Comparison of ENCODE assay signal across 16 cellular contexts in the genomic region with DNA sequence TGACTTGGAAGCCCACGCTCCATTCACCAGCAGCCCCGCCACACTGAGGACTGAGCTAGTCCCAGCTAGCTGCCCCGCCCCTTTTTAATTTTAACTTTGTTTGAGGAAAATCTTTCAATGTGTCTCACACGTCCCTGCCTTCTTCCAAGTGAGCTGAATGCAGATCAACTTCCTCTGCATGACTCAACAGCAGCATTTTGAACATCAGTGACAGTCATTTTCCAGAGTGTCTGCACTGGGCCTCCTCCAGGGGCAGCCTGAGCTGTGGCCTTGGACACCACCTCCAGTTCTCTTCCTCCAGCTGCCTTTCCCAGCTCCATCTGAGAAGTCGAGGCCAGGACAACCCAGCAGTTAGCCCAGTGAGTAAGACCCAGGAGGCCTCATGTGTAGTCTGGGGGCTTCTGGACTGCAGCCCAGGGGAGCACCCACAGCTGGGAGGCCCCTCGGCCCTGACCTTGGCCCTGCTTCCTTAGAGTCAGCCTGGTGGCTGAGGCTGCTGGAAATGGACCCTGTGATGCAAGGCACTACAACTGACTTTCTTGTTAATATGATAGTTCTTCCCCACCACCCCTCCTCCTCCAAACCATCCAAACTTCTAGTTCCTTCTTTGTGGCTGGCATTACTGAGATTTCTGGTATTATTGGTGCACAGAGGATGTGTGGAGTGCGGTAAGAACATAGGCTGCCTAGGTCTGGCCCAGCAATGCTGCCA. TPM values are rescaled to one million over a fixed set of nuclear protein-coding genes. Genes with fewer than 3 reads are reported as not detected.
DNase-seq lines count a peak whose midpoint lies in the region; ATAC-seq and TF ChIP-seq lines count a peak whose summit lies in the region.
"Had no signal": no experiment of that assay in that cellular context is flagged by ENCODE, and none has a peak within 500 bp of the region (broad histone marks: within the 10 kb centered on the region; RNA-seq: fewer than 3 reads in every experiment).

No MANE protein-coding gene starts in this region.

- DNase-seq in Daoy (ENCODE audit: low read depth) (peak; percentile 15), M059J (ENCODE audit: low read depth) (peak; percentile 75), amniotic stem cell (lab: John Stamatoyannopoulos, UW) (peak; percentile 17), middle frontal gyrus (ENCODE audit: extremely low spot score, low spot score) (peak; percentile 20), WERI-Rb-1 (no peak), MG63 (no peak)
- DNase-seq: activated gamma-delta T cell treated with Interleukin-2 at 50 U/mL for 16 hours; H7; mammary epithelial cell; NCI-H2227 treated with DMSO at 0.1 percent for 48 hours; stimulated activated CD4-positive, alpha-beta T cell treated with anti-CD3 and anti-CD28 coated beads, Interleukin-2, amount 100 ng/mL, for 24 hours had no signal

- H3K27me3 ChIP-seq in WERI-Rb-1 (ENCODE audit: insufficient read depth, low read depth, severe bottlenecking) (no peaks in the 10 kb centered on the region), MG63 (no peaks in the 10 kb centered on the region)

- TF ChIP-seq CTCF in WERI-Rb-1 (IDR thresholded peaks at IDR 0.05; ENCODE audit: low read depth, low read length), result no peak

- no peak overlapping the region for H3K27ac ChIP-seq in WERI-Rb-1
- H3K27ac ChIP-seq: parathyroid adenoma had no signal

- no peak for ATAC-seq in GM21528 (IDR thresholded peaks at IDR 0.05; ENCODE audit: low FRiP score, unreplicated experiment)
- no peak for ATAC-seq in GM21723 (IDR thresholded peaks at IDR 0.05; ENCODE audit: unreplicated experiment)
- ATAC-seq: activated CD4-positive, CD25-positive, alpha-beta regulatory T cell treated with anti-CD3 and anti-CD28 coated beads, Interleukin-2, amount 50 U/mL, for 24 hours; Right ventricle myocardium inferior had no signal

- H3K4me3 ChIP-seq in WERI-Rb-1 (ENCODE audit: low read depth, low read length), result no peak overlapping the region
- no peak overlapping the region for H3K4me3 ChIP-seq in MG63

- H3K9me3 ChIP-seq in WERI-Rb-1 (ENCODE audit: severe bottlenecking) (no peaks in the 10 kb centered on the region), MG63 (no peaks in the 10 kb centered on the region)

- no peaks in the 10 kb centered on the region for H3K36me3 ChIP-seq in WERI-Rb-1
- no peaks in the 10 kb centered on the region for H3K36me3 ChIP-seq in MG63

RNA-seq across cellular contexts. Expression of gene ESYT3, which starts 21.4 kb away (rescaled TPM):
- 0.34 and 0.68 TPM in 2 replicates for total RNA-seq in Daoy (2014; rRNA removed; shearing (Covaris generic))
- 0.15 and 0.52 TPM in 2 replicates for total RNA-seq in M059J (2014; rRNA removed; shearing (Covaris generic))
- total RNA-seq in MG63 (2014; rRNA removed; shearing (Covaris generic); ENCODE audit: low replicate concordance), result 0.23 and 0.89 TPM in 2 replicates

Comparison
In these comparisons a context has a peak if more than half of its experiments do, and no peak if none do; other contexts are left out.
1. DNase-seq: peak in Daoy (single experiment), M059J (single experiment), amniotic stem cell (single experiment) and middle frontal gyrus (single experiment); none in WERI-Rb-1 (single experiment) and MG63 (single experiment).